11 cellular contexts compared by ENCODE assay signal in genomic region chr15:85597155-85597815, GRCh38.
DNase-seq lines count a peak whose midpoint lies in the region; TF ChIP-seq lines count a peak whose summit lies in the region.
"Had no signal": no experiment of that assay in that cellular context is flagged by ENCODE, and none has a peak within 500 bp of the region (broad histone marks: within the 10 kb centered on the region; RNA-seq: fewer than 3 reads in every experiment).

No MANE protein-coding gene starts in this region.

- H3K9ac ChIP-seq in trophoblast cell (ENCODE audit: low read length): no peak overlapping the region

- H4K91ac ChIP-seq in trophoblast cell (ENCODE audit: low read depth, low read length): no peak overlapping the region

- peak; percentile 71 for DNase-seq in activated effector memory CD4-positive, alpha-beta T cell treated with anti-CD3 and anti-CD28 coated beads, Interleukin-2, amount 50 U/mL, for 16 hours
- DNase-seq in activated effector memory CD4-positive, alpha-beta T cell treated with Interleukin-2 at 50 U/mL for 16 hours: no peak
- DNase-seq in SW480 (ENCODE audit: low spot score) (peak; percentile 34), trophoblast cell (no peak), HUDEP-2 (lab: John Stamatoyannopoulos, UW; ENCODE audit: unreplicated experiment in 76 of 76) (no peak), NCI-H1092 treated with DMSO at 0.1 percent for 48 hours (lab: John Stamatoyannopoulos, UW) (no peak), chondrocyte (ENCODE audit: low spot score) (no peak)
- peak in 2 of 3 donors; percentile 7 to 15 for DNase-seq in effector memory CD4-positive, alpha-beta T cell
- DNase-seq: GOT3, NCI-H1417 treated with DMSO at 0.1 percent for 48 hours, NCI-H69 had no signal

- H3K79me1 ChIP-seq in trophoblast cell (ENCODE audit: low read length): peaks cover 4% of the 10 kb centered on the region

- no peaks in the 10 kb centered on the region for H3K79me2 ChIP-seq in trophoblast cell (ENCODE audit: control insufficient read depth, insufficient read depth, low read length, poor library complexity)

- H3K27ac ChIP-seq in effector memory CD4-positive, alpha-beta T cell (ENCODE audit: insufficient read depth, low read length, poor library complexity, severe bottlenecking): no peak overlapping the region
- H3K27ac ChIP-seq in trophoblast cell (ENCODE audit: low read depth, low read length): no peak overlapping the region

- no peak overlapping the region for H3K4me3 ChIP-seq in effector memory CD4-positive, alpha-beta T cell (ENCODE audit: insufficient read depth, low read depth, low read length, poor library complexity, severe bottlenecking)
- no peak overlapping the region for H3K4me3 ChIP-seq in trophoblast cell (ENCODE audit: low read depth, low read length)

- no peaks in the 10 kb centered on the region for H3K9me3 ChIP-seq in effector memory CD4-positive, alpha-beta T cell (ENCODE audit: control insufficient read depth, low read length)
- H3K9me3 ChIP-seq in trophoblast cell (ENCODE audit: insufficient read depth, low read depth, low read length): no peaks in the 10 kb centered on the region

- no peak overlapping the region for H3K4me3 Mint-ChIP-seq in chondrocyte (ENCODE audit: unreplicated experiment)

- no peak overlapping the region for H2BK12ac ChIP-seq in trophoblast cell (ENCODE audit: low read length)

- H3K9me3 Mint-ChIP-seq in chondrocyte (ENCODE audit: low read depth): no peaks in the 10 kb centered on the region

- H3K14ac ChIP-seq in trophoblast cell (ENCODE audit: low read length): no peak overlapping the region

- no peak overlapping the region for H2BK5ac ChIP-seq in trophoblast cell (ENCODE audit: low read depth, low read length, poor library complexity)

- no peak overlapping the region for H4K8ac ChIP-seq in trophoblast cell (ENCODE audit: low read depth, low read length)

- peaks cover 33% of the 10 kb centered on the region for H3K4me1 Mint-ChIP-seq in chondrocyte (ENCODE audit: low read depth)

- H4K12ac ChIP-seq in trophoblast cell (ENCODE audit: low read depth, low read length): no peak overlapping the region

- no peak overlapping the region for H3K4me2 ChIP-seq in trophoblast cell (ENCODE audit: low read length)

- H2AK5ac ChIP-seq in trophoblast cell (ENCODE audit: low read length): no peak overlapping the region

- H3K27ac Mint-ChIP-seq in chondrocyte (ENCODE audit: unreplicated experiment): no peak overlapping the region

- H3K23ac ChIP-seq in trophoblast cell (ENCODE audit: low read length): no peak overlapping the region

- peaks cover 9% of the 10 kb centered on the region for H3K4me1 ChIP-seq in effector memory CD4-positive, alpha-beta T cell (ENCODE audit: control insufficient read depth, insufficient read depth, low read length, poor library complexity, severe bottlenecking)
- H3K4me1 ChIP-seq in trophoblast cell (ENCODE audit: control insufficient read depth in 1 of 2, insufficient read depth in 2 of 2, low read length in 2 of 2): peaks cover 3 to 12% of the 10 kb centered on the region in 2 experiments

- H3K27me3 ChIP-seq in effector memory CD4-positive, alpha-beta T cell (replicated peaks; ENCODE audit: control insufficient read depth, insufficient read depth, low read length, poor library complexity, severe bottlenecking): no peaks in the 10 kb centered on the region
- H3K27me3 ChIP-seq in trophoblast cell (ENCODE audit: insufficient read depth, low read length): no peaks in the 10 kb centered on the region

- peak overlapping the region; percentile 4 for H3K4ac ChIP-seq in trophoblast cell (ENCODE audit: low read depth, low read length)

- no CpG with 5 or more reads among the region's 2 CpGs for WGBS in trophoblast cell (ENCODE audit: extremely low coverage, insufficient coverage, insufficient read length)

- H3K18ac ChIP-seq in trophoblast cell (ENCODE audit: low read length): peak overlapping the region; percentile 17

- no peaks in the 10 kb centered on the region for H3K27me3 Mint-ChIP-seq in chondrocyte (ENCODE audit: low read depth)

- TF ChIP-seq CTCF in chondrocyte (IDR thresholded peaks at IDR 0.05): no peak

- H2BK120ac ChIP-seq in trophoblast cell (ENCODE audit: insufficient read depth, low read length, poor library complexity): no peak overlapping the region

- H3K36me3 Mint-ChIP-seq in chondrocyte (ENCODE audit: low read depth): peaks cover 1% of the 10 kb centered on the region

- H3K36me3 ChIP-seq in effector memory CD4-positive, alpha-beta T cell (ENCODE audit: control insufficient read depth, insufficient read depth, low read length): peaks cover 7% of the 10 kb centered on the region
- peaks cover under 1 to 2% of the 10 kb centered on the region in 2 experiments for H3K36me3 ChIP-seq in trophoblast cell (ENCODE audit: control insufficient read depth in 1 of 2, insufficient read depth in 2 of 2, low read length in 2 of 2)

- H2AFZ ChIP-seq in trophoblast cell (ENCODE audit: insufficient read depth, low read length, poor library complexity): no peak overlapping the region

Comparison
In these comparisons a context has a peak if more than half of its experiments do, and no peak if none do; other contexts are left out.
1. DNase-seq: peak in activated effector memory CD4-positive, alpha-beta T cell treated with anti-CD3 and anti-CD28 coated beads, Interleukin-2, amount 50 U/mL, for 16 hours (single experiment), SW480 (single experiment) and effector memory CD4-positive, alpha-beta T cell (2 of 3); none in activated effector memory CD4-positive, alpha-beta T cell treated with Interleukin-2 at 50 U/mL for 16 hours (single experiment), trophoblast cell (0 of 2), HUDEP-2 (0 of 76), NCI-H1092 treated with DMSO at 0.1 percent for 48 hours (single experiment) and chondrocyte (single experiment).